29 cellular contexts compared by ENCODE assay signal in genomic region chr7:92847305-92847704, GRCh38.
"Had no signal": no experiment of that assay in that cellular context is flagged by ENCODE, and none has a peak within 500 bp of the region (broad histone marks: within the 10 kb centered on the region; RNA-seq: fewer than 3 reads in every experiment).

No MANE protein-coding gene starts in this region.

- H3K36me3 ChIP-seq: adrenal gland, gastrocnemius medialis, left ventricle myocardium inferior, pancreas, prostate gland, sigmoid colon, thoracic aorta, WERI-Rb-1 had no signal

- H3K27ac ChIP-seq: adrenal gland, body of pancreas, gastrocnemius medialis, left ventricle myocardium inferior, pancreas, prostate gland, sigmoid colon, SK-N-MC, thoracic aorta, WERI-Rb-1 had no signal

- ATAC-seq: activated T-cell treated with anti-CD3 and anti-CD28 coated beads, Interleukin-2, amount 50 U/mL, for 4 hours; body of pancreas; gastrocnemius medialis; mucosa of descending colon; pancreas had no signal

- H3K36me3 Mint-ChIP-seq: activated naive CD8-positive, alpha-beta T cell treated with anti-CD3 and anti-CD28 coated beads for 36 hours had no signal

- H3K4me1 ChIP-seq: adrenal gland, body of pancreas, gastrocnemius medialis, left ventricle myocardium inferior, pancreas, prostate gland, sigmoid colon had no signal

- H3K9me3 Mint-ChIP-seq: nephron progenitor cell had no signal

- DNase-seq: activated CD8-positive, alpha-beta memory T cell treated with anti-CD3 and anti-CD28 coated beads for 24 hours; activated CD8-positive, alpha-beta memory T cell treated with anti-CD3 and anti-CD28 coated beads, Interleukin-2, amount 50 U/mL, for 4 hours; activated naive CD4-positive, alpha-beta T cell; activated naive CD8-positive, alpha-beta T cell treated with anti-CD3 and anti-CD28 coated beads for 36 hours; activated T-cell treated with anti-CD3 and anti-CD28 coated beads, Interleukin-2, amount 50 U/mL, for 4 hours; adrenal gland; aorta; body of pancreas; effector CD8-positive, alpha-beta T cell; gastrocnemius medialis; glutamatergic neuron; left ventricle myocardium inferior; mucosa of descending colon; nephron progenitor cell; pancreas; retina; sigmoid colon; small intestine; stimulated activated naive CD4-positive, alpha-beta T cell treated with Interleukin-2 at 50 U/mL for 16 hours; T-helper 9 cell; trophoblast cell; WERI-Rb-1 had no signal

- FAIRE-seq: colon, endometrium, islet of Langerhans, pancreas, small intestine had no signal

- H3K4me3 ChIP-seq: adrenal gland, body of pancreas, gastrocnemius medialis, left ventricle myocardium inferior, lung, mucosa of descending colon, pancreas, prostate gland, sigmoid colon, SK-N-MC, thoracic aorta had no signal

- H3K27me3 ChIP-seq: body of pancreas, gastrocnemius medialis, pancreas, sigmoid colon had no signal

- H3K9me3 ChIP-seq: adrenal gland, body of pancreas, gastrocnemius medialis, left ventricle myocardium inferior, mucosa of descending colon, pancreas, prostate gland, sigmoid colon, thoracic aorta had no signal

- H3K27ac Mint-ChIP-seq: activated naive CD8-positive, alpha-beta T cell treated with anti-CD3 and anti-CD28 coated beads for 36 hours; nephron progenitor cell had no signal
